ENCODE assay signal across 20 cellular contexts in genomic region chr17:80691784-80692183, GRCh38.
"Had no signal": no experiment of that assay in that cellular context is flagged by ENCODE, and none has a peak within 500 bp of the region (broad histone marks: within the 10 kb centered on the region; RNA-seq: fewer than 3 reads in every experiment).

No MANE protein-coding gene starts in this region.

- H3K27ac Mint-ChIP-seq: activated CD4-positive, alpha-beta memory T cell treated with anti-CD3 and anti-CD28 coated beads, Interleukin-2, amount 10 ng/mL, durations not matched to agents 7 days and 5 days; memory B cell; natural killer cell treated with Interleukin-12 subunit alpha and Interleukin-12 subunit beta and Interleukin-15 and Interleukin-18, amount 100 ng/mL, for 72 hours had no signal

- H3K9me3 Mint-ChIP-seq: activated CD4-positive, alpha-beta memory T cell treated with anti-CD3 and anti-CD28 coated beads, Interleukin-2, amount 10 ng/mL, durations not matched to agents 7 days and 5 days; brain; memory B cell; natural killer cell treated with Interleukin-12 subunit alpha and Interleukin-12 subunit beta and Interleukin-15 and Interleukin-18, amount 100 ng/mL, for 72 hours had no signal

- H3K27me3 ChIP-seq: heart right ventricle, pancreas, right atrium auricular region, upper lobe of left lung had no signal

- H3K9me3 ChIP-seq: heart right ventricle, pancreas, psoas muscle, right atrium auricular region, upper lobe of left lung had no signal

- DNase-seq: activated CD4-positive, alpha-beta memory T cell treated with anti-CD3 and anti-CD28 coated beads, Interleukin-2, amount 10 ng/mL, durations not matched to agents 7 days and 5 days; activated CD4-positive, alpha-beta T cell treated with anti-CD3 and anti-CD28 coated beads for 48 hours; activated CD4-positive, CD25-positive, alpha-beta regulatory T cell; activated gamma-delta T cell; activated naive CD4-positive, alpha-beta T cell treated with anti-CD3 and anti-CD28 coated beads, Interleukin-2, amount 50 U/mL, for 16 hours; anterior cingulate cortex; heart right ventricle; islet precursor cell; left cardiac atrium; pancreas; psoas muscle; stimulated activated CD4-positive, alpha-beta T cell treated with anti-CD3 and anti-CD28 coated beads, Interleukin-4, amount 100 ng/mL, for 24 hours; stimulated activated naive CD4-positive, alpha-beta T cell treated with Interleukin-2 at 50 U/mL for 16 hours; T1000; upper lobe of left lung had no signal

- H3K27ac ChIP-seq: heart right ventricle, pancreas, psoas muscle, right atrium auricular region, upper lobe of left lung had no signal

- H3K4me3 Mint-ChIP-seq: activated CD4-positive, alpha-beta memory T cell treated with anti-CD3 and anti-CD28 coated beads, Interleukin-2, amount 10 ng/mL, durations not matched to agents 7 days and 5 days; brain; memory B cell; natural killer cell treated with Interleukin-12 subunit alpha and Interleukin-12 subunit beta and Interleukin-15 and Interleukin-18, amount 100 ng/mL, for 72 hours had no signal

- H3K36me3 ChIP-seq: heart right ventricle, pancreas, right atrium auricular region, upper lobe of left lung had no signal

- H3K27me3 Mint-ChIP-seq: activated CD4-positive, alpha-beta memory T cell treated with anti-CD3 and anti-CD28 coated beads, Interleukin-2, amount 10 ng/mL, durations not matched to agents 7 days and 5 days; memory B cell; natural killer cell treated with Interleukin-12 subunit alpha and Interleukin-12 subunit beta and Interleukin-15 and Interleukin-18, amount 100 ng/mL, for 72 hours had no signal

- FAIRE-seq: endometrium, pancreas had no signal

- H3K4me3 ChIP-seq: heart right ventricle, pancreas, psoas muscle, right atrium auricular region, upper lobe of left lung had no signal

- ATAC-seq: heart right ventricle; left cardiac atrium; natural killer cell treated with Interleukin-12 subunit alpha and Interleukin-12 subunit beta and Interleukin-15 and Interleukin-18, amount 100 ng/mL, for 72 hours; pancreas; psoas muscle had no signal

- H3K36me3 Mint-ChIP-seq: natural killer cell treated with Interleukin-12 subunit alpha and Interleukin-12 subunit beta and Interleukin-15 and Interleukin-18, amount 100 ng/mL, for 72 hours had no signal
